In the genomic region with DNA sequence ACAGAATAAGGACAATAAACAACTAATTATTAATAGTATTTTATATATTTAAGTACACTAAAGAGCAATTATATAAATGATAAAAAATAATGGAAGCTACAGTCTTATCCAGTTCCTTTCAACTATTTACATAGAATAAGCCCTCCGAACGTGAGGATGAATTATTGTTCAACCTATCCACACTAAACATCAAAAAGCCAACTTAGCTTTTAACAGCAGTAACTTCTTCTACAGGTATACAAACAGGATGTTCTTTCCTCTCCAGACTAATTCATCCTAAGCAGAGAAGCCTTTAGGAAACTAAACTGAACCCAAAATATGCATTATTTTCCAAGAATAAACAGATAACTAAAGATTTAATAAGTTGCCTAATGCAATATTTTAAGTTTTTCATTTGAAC, we compare ENCODE assay signal across 10 cellular contexts. TPM values are rescaled to one million over a fixed set of nuclear protein-coding genes. Genes with fewer than 3 reads are reported as not detected.
A peak's percentile ranks its signal among the peaks of the same experiment; 100 is the strongest.
DNase-seq lines count a peak whose midpoint lies in the region; ATAC-seq and TF ChIP-seq lines count a peak whose summit lies in the region.
"Had no signal": no experiment of that assay in that cellular context is flagged by ENCODE, and none has a peak within 500 bp of the region (broad histone marks: within the 10 kb centered on the region; RNA-seq: fewer than 3 reads in every experiment).

No MANE protein-coding gene starts in this region.

- DNase-seq in CD8-positive, alpha-beta T cell: no peak
- DNase-seq in OCI-LY7 (ENCODE audit: low spot score) (no peak), prostate gland (ENCODE audit: low spot score) (no peak), G401 (ENCODE audit: low spot score) (no peak), RPMI8226 (no peak), NOMO-1 treated with DMSO at 0.1 percent for 48 hours (lab: John Stamatoyannopoulos, UW; ENCODE audit: unreplicated experiment) (no peak), SJCRH30 (no peak)
- DNase-seq: stimulated activated naive CD4-positive, alpha-beta T cell treated with Interleukin-2 at 50 U/mL for 16 hours had no signal

- WGBS in prostate gland: 35% methylated on average over 2 of the region's 2 CpGs

- H3K9me3 Mint-ChIP-seq in CD8-positive, alpha-beta T cell: no peaks in the 10 kb centered on the region

- in situ Hi-C loops in G401 (cut with HindIII; ENCODE audit: low sequenced_read_pairs): no loop called here

- H2AFZ ChIP-seq in OCI-LY7 (ENCODE audit: low read length): no peak overlapping the region

- peaks cover 7% of the 10 kb centered on the region for H4K20me1 ChIP-seq in OCI-LY7 (ENCODE audit: insufficient read depth, low read length)

- H3K4me2 ChIP-seq in OCI-LY7 (ENCODE audit: low read length): peak overlapping the region; percentile 87

- peaks cover 16% of the 10 kb centered on the region for H3K36me3 Mint-ChIP-seq in CD8-positive, alpha-beta T cell

- POLR2A ChIA-PET in CD8-positive, alpha-beta T cell (lab: Charles Lee): interaction anchor here (1.1 to 4.7 kb wide), 3 partner anchors 9 to 85 kb away, joined by 3 to 26 read pairs (median 19); no protein-coding TSS in a partner anchor
- POLR2A ChIA-PET in OCI-LY7 (lab: Charles Lee): interaction anchor here (0.7 to 2.4 kb wide), 10 partner anchors 17 to 438 kb away, joined by 3 to 11 read pairs (median 3); no protein-coding TSS in a partner anchor

- intact Hi-C loops in CD8-positive, alpha-beta T cell (cut with DNase I, micrococcal nuclease): loop anchor here (2.0 to 10.0 kb wide), 4 partner anchors 24 to 908 kb away; partner anchors contain the start of gene SRSF3 (in 1 of the 2)
- intact Hi-C loops in OCI-LY7 (cut with micrococcal nuclease; ENCODE audit: unreplicated experiment) (loop anchor here (5.0 kb wide), 1 partner anchor 104 kb away; no protein-coding TSS in a partner anchor), prostate gland (cut with DNase I) (loop anchor here (5.0 kb wide), 2 partner anchors 84 to 99 kb away; no protein-coding TSS in a partner anchor)

- H3K9me3 ChIP-seq in CD8-positive, alpha-beta T cell (ENCODE audit: low read length): no peaks in the 10 kb centered on the region
- H3K9me3 ChIP-seq in OCI-LY7 (ENCODE audit: low read length): peaks cover 9% of the 10 kb centered on the region; the same call in 1 of the 2 replicates
- H3K9me3 ChIP-seq in endocrine pancreas (ENCODE audit: control insufficient read depth, low read length): no peaks in the 10 kb centered on the region
- no peaks in the 10 kb centered on the region for H3K9me3 ChIP-seq in prostate gland
- H3K9me3 ChIP-seq in SJCRH30 (replicated peaks): no peaks in the 10 kb centered on the region

- H3K27me3 Mint-ChIP-seq in CD8-positive, alpha-beta T cell (ENCODE audit: low read depth): no peaks in the 10 kb centered on the region

- no peak for TF ChIP-seq CTCF in CD8-positive, alpha-beta T cell (IDR thresholded peaks at IDR 0.05)
- TF ChIP-seq CTCF in OCI-LY7 (conservative IDR thresholded peaks at IDR 0.05; ENCODE audit: low read length) (no peak), prostate gland (IDR thresholded peaks at IDR 0.05) (no peak)

- peaks cover 69% of the 10 kb centered on the region for H3K79me2 ChIP-seq in OCI-LY7 (ENCODE audit: insufficient read depth, low read depth, low read length)

- H3K9ac ChIP-seq in endocrine pancreas (ENCODE audit: control insufficient read depth, insufficient read depth, low read length): no peak overlapping the region

- H3K4me1 ChIP-seq in CD8-positive, alpha-beta T cell (ENCODE audit: insufficient read depth, low read length): peaks cover 25% of the 10 kb centered on the region
- H3K4me1 ChIP-seq in OCI-LY7 (ENCODE audit: insufficient read depth, low read length, poor library complexity, severe bottlenecking) (peaks cover 25% of the 10 kb centered on the region), endocrine pancreas (ENCODE audit: control insufficient read depth, insufficient read depth, low read length) (peaks cover 3% of the 10 kb centered on the region), prostate gland (replicated peaks) (peaks cover 11% of the 10 kb centered on the region), SJCRH30 (no peaks in the 10 kb centered on the region)

- TF ChIP-seq POLR2A in prostate gland (IDR thresholded peaks at IDR 0.05): no peak

- no peaks in the 10 kb centered on the region for H3K9me2 ChIP-seq in OCI-LY7 (ENCODE audit: insufficient read depth, low read length)

- no peaks in the 10 kb centered on the region for H3K27me3 ChIP-seq in CD8-positive, alpha-beta T cell (ENCODE audit: insufficient read depth, low read length)
- H3K27me3 ChIP-seq in endocrine pancreas (ENCODE audit: control insufficient read depth, insufficient read depth, low read length): no peaks in the 10 kb centered on the region
- H3K27me3 ChIP-seq in prostate gland (replicated peaks; ENCODE audit: insufficient read depth): no peaks in the 10 kb centered on the region
- no peaks in the 10 kb centered on the region for H3K27me3 ChIP-seq in SJCRH30

- CTCF ChIA-PET in CD8-positive, alpha-beta T cell (lab: Charles Lee): interaction anchor here (0.7 to 4.9 kb wide), 10 partner anchors 8 to 84 kb away, joined by 3 to 17 read pairs (median 4); partner anchors contain the start of gene ARMC12
- CTCF ChIA-PET in OCI-LY7 (lab: Charles Lee; ENCODE audit: unreplicated experiment): interaction anchor here (1.0 to 1.7 kb wide), 2 partner anchors 41 to 50 kb away, joined by 3 to 11 read pairs; partner anchors contain the start of gene ARMC12

- H3K27ac Mint-ChIP-seq in CD8-positive, alpha-beta T cell: peak overlapping the region; percentile 82
- H3K27ac Mint-ChIP-seq: progenitor cell of endocrine pancreas had no signal

- no TSS peak for BruUV-seq in OCI-LY7 (replicated peaks; lab: Mats Ljungman, UMichigan)

- peaks cover 3% of the 10 kb centered on the region for H3K36me3 ChIP-seq in CD8-positive, alpha-beta T cell (ENCODE audit: insufficient read depth, low read length)
- peaks cover 33% of the 10 kb centered on the region for H3K36me3 ChIP-seq in OCI-LY7 (ENCODE audit: insufficient read depth, low read length)
- H3K36me3 ChIP-seq in endocrine pancreas (ENCODE audit: control insufficient read depth, insufficient read depth, low read length): peaks cover 8% of the 10 kb centered on the region
- peaks cover 0 to 5% of the 10 kb centered on the region in 2 donors for H3K36me3 ChIP-seq in prostate gland
- no peaks in the 10 kb centered on the region for H3K36me3 ChIP-seq in SJCRH30

- peak overlapping the region; percentile 64 for H3K27ac ChIP-seq in CD8-positive, alpha-beta T cell (ENCODE audit: low read depth, low read length)
- H3K27ac ChIP-seq in OCI-LY7 (ENCODE audit: low read depth, low read length, poor library complexity, severe bottlenecking) (peak overlapping the region; percentile 76), prostate gland (peak overlapping the region; percentile 100), SJCRH30 (no peak overlapping the region)

- H3K4me3 ChIP-seq in CD8-positive, alpha-beta T cell (ENCODE audit: low read depth, low read length): peak overlapping the region; percentile 85
- peak overlapping the region; percentile 88 for H3K4me3 ChIP-seq in OCI-LY7 (ENCODE audit: low read depth, low read length, poor library complexity, severe bottlenecking)
- H3K4me3 ChIP-seq in endocrine pancreas (ENCODE audit: control insufficient read depth, insufficient read depth, low read length): peak overlapping the region; percentile 88
- H3K4me3 ChIP-seq in prostate gland: peak overlapping the region; percentile 99
- H3K4me3 ChIP-seq in SJCRH30: no peak overlapping the region

- no peak for ATAC-seq in CD8-positive, alpha-beta T cell

- H3K4me1 Mint-ChIP-seq in CD8-positive, alpha-beta T cell (ENCODE audit: low read depth): peaks cover 29% of the 10 kb centered on the region

- H3K4me3 Mint-ChIP-seq in CD8-positive, alpha-beta T cell: peak overlapping the region; percentile 98

RNA-seq across cellular contexts. Expression of gene FKBP5, which starts 2.3 kb away (rescaled TPM):
- total RNA-seq in CD8-positive, alpha-beta T cell: 10 to 100 TPM; 25.7 to 27.1 TPM
- total RNA-seq in OCI-LY7 (2014; rRNA removed; shearing (Covaris generic)): 42.5 and 43.2 TPM in 2 replicates
- total RNA-seq in OCI-LY7 (2022) (79.1 and 81.4 TPM in 2 replicates), prostate gland (100 to 1,000 TPM; 201 to 248 TPM)
- total RNA-seq in G401 (2014; rRNA removed; shearing (Covaris generic)): 29.4 and 33.5 TPM in 2 replicates
- not detected in 2 replicates for total RNA-seq in SJCRH30 (2014; rRNA removed; shearing (Covaris generic))

RNA-seq across cellular contexts. Expression of gene ARMC12, which starts 50.4 kb away (rescaled TPM):
- total RNA-seq in CD8-positive, alpha-beta T cell: 1 to 10 TPM; 1.1 to 1.5 TPM
- total RNA-seq in OCI-LY7 (2014; rRNA removed; shearing (Covaris generic)): 3.4 and 3.7 TPM in 2 replicates
- total RNA-seq in OCI-LY7 (2022): 4.4 and 4.9 TPM in 2 replicates
- 1 to 10 TPM; 1.7 to 4.4 TPM for total RNA-seq in prostate gland
- 0.68 TPM in 1 of 2 replicates, not detected in the other for total RNA-seq in G401 (2014; rRNA removed; shearing (Covaris generic))
- not detected in 2 replicates for total RNA-seq in SJCRH30 (2014; rRNA removed; shearing (Covaris generic))

Comparison
In these comparisons a context has a peak if more than half of its experiments do, and no peak if none do; other contexts are left out.
1. RNA of gene FKBP5, which starts 2.3 kb away (total RNA-seq): 201 to 248 TPM in prostate gland, 42.5 to 81.4 TPM in OCI-LY7, 29.4 to 33.5 TPM in G401 and 25.7 to 27.1 TPM in CD8-positive, alpha-beta T cell; not detected in SJCRH30; every median in the first group is over 10 times any median in the second.